1 cellular context compared by ENCODE assay signal in genomic region chr6:113586413-113586812, GRCh38.
A peak's percentile ranks its signal among the peaks of the same experiment; 100 is the strongest.
TF ChIP-seq lines count a peak whose summit lies in the region.

No MANE protein-coding gene starts in this region.

TF ChIP-seq in SK-N-SH, 30 proteins besides CTCF, POLR2A, EP300 and RAD21 (continued from another document):
- TF ChIP-seq USF1 (IDR thresholded peaks at IDR 0.05; ENCODE audit: borderline replicate concordance, low read depth) (no peak), RXRA (IDR thresholded peaks at IDR 0.05; ENCODE audit: borderline replicate concordance, low read depth) (peak; percentile 30; the same call in 1 of the 2 replicates), SMC3 (IDR thresholded peaks at IDR 0.05; ENCODE audit: low read depth, low read length) (no peak), ELF1 (IDR thresholded peaks at IDR 0.05) (no peak), CHD2 (IDR thresholded peaks at IDR 0.05; ENCODE audit: low read length, partially characterized antibody) (no peak), IRF3 (IDR thresholded peaks at IDR 0.05; ENCODE audit: low read depth, low read length) (no peak), RCOR1 (IDR thresholded peaks at IDR 0.05; ENCODE audit: low read length) (no peak), PBX3 (IDR thresholded peaks at IDR 0.05) (peak; percentile 89), TEAD4 (IDR thresholded peaks at IDR 0.05; ENCODE audit: borderline replicate concordance, insufficient read depth) (peak; percentile 84), REST (IDR thresholded peaks at IDR 0.05; ENCODE audit: low read depth, low read length) (no peak), GATA2 (CRISPR knock-in tag; IDR thresholded peaks at IDR 0.05) (no peak), FOXM1 (IDR thresholded peaks at IDR 0.05; ENCODE audit: low read depth) (0 out of 2 replicates have a peak, but pooled peaks have one; percentile 42), GABPA (IDR thresholded peaks at IDR 0.05; ENCODE audit: low read depth) (no peak), POLR2AphosphoS5 (IDR thresholded peaks at IDR 0.05; ENCODE audit: low read depth, low read length) (peak; percentile 60; the same call in 1 of the 2 replicates), TCF12 (IDR thresholded peaks at IDR 0.05) (peak; percentile 84), NFIC (IDR thresholded peaks at IDR 0.05; ENCODE audit: borderline replicate concordance) (peak; percentile 91)
